ENCODE assay signal across 21 cellular contexts in genomic region chr4:11409632-11410031, GRCh38. TPM values are rescaled to one million over a fixed set of nuclear protein-coding genes. Genes with fewer than 3 reads are reported as not detected.
"Had no signal": no experiment of that assay in that cellular context is flagged by ENCODE, and none has a peak within 500 bp of the region (broad histone marks: within the 10 kb centered on the region; RNA-seq: fewer than 3 reads in every experiment).

No MANE protein-coding gene starts in this region.

- H3K4me3 Mint-ChIP-seq: IgD-negative memory B cell had no signal

- DNase-seq: Kasumi-1; MM.1S; NCI-H1092 treated with DMSO at 0.1 percent for 48 hours; NCI-H1436; NCI-H1694; NCI-H187 treated with DMSO at 0.1 percent for 48 hours; NCI-H2029 treated with DMSO at 0.1 percent for 48 hours; NCI-H2107; NCI-H2227 treated with DMSO at 0.1 percent for 48 hours; NCI-H524; NCI-H526 treated with DMSO at 0.1 percent for 48 hours; NCI-H748 treated with DMSO at 0.1 percent for 48 hours; NK-92 treated with Interleukin-12 subunit alpha and Interleukin-12 subunit beta, amount 100 ng/mL, for 24 hours; PC-3; SIG-M5 had no signal

- ATAC-seq: K562, Panc1, PC-3 had no signal

- H3K27me3 Mint-ChIP-seq: IgD-negative memory B cell had no signal

- H3K9me3 Mint-ChIP-seq: IgD-negative memory B cell had no signal

RNA-seq across cellular contexts. Expression of gene HS3ST1, which starts 19.1 kb away (rescaled TPM):
- total RNA-seq: M059J, OCI-LY7, SJSA1 had no signal
